18 cellular contexts compared by ENCODE assay signal in genomic region chr7:51029131-51029530, GRCh38.
DNase-seq lines count a peak whose midpoint lies in the region; ATAC-seq and TF ChIP-seq lines count a peak whose summit lies in the region.
"Had no signal": no experiment of that assay in that cellular context is flagged by ENCODE, and none has a peak within 500 bp of the region (broad histone marks: within the 10 kb centered on the region; RNA-seq: fewer than 3 reads in every experiment).

No MANE protein-coding gene starts in this region.

- peak overlapping the region; percentile 70 for H3K27ac ChIP-seq in ACC112 (ENCODE audit: low read depth, low read length)
- peak overlapping the region; percentile 75 for H3K27ac ChIP-seq in IMR-90 (ENCODE audit: insufficient read depth, low read length)
- H3K27ac ChIP-seq: A549; BLaER1 treated with 17β-estradiol and CSF1 and Interleukin-3, amounts not matched to agents 10 nM and 100 nM had no signal

- BruUV-seq in IMR-90 (replicated peaks; lab: Mats Ljungman, UMichigan) = no TSS peak

- peak overlapping the region; percentile 47; the same call in 2 of the 3 replicates for H2BK15ac ChIP-seq in IMR-90 (ENCODE audit: low read depth, low read length)

- H3K4ac ChIP-seq in IMR-90 (ENCODE audit: low read depth, low read length) = peak overlapping the region; percentile 81

- H3K9ac ChIP-seq in IMR-90 (ENCODE audit: low read depth, low read length) = no peak overlapping the region
- H3K9ac ChIP-seq: BLaER1 treated with 17β-estradiol and CSF1 and Interleukin-3, amounts not matched to agents 10 nM and 100 nM had no signal

- TF ChIP-seq POLR2A in IMR-90 (IDR thresholded peaks at IDR 0.05; ENCODE audit: low read depth, low read length) = no peak

- H3K36me3 ChIP-seq in ACC112 (ENCODE audit: insufficient read depth, low read length) (no peaks in the 10 kb centered on the region), IMR-90 (ENCODE audit: control insufficient read depth, insufficient read depth, low read length) (no peaks in the 10 kb centered on the region)

- peak overlapping the region; percentile 42; the same call in 1 of the 2 replicates for H3K18ac ChIP-seq in IMR-90 (ENCODE audit: low read depth, low read length)

- peak overlapping the region; percentile 64 for H2BK120ac ChIP-seq in IMR-90 (ENCODE audit: low read depth, low read length)

- peak overlapping the region in 1 of 2 experiments; percentile 1; a peak in 2 of 4 replicates for H4K8ac ChIP-seq in IMR-90 (ENCODE audit: low read depth in 2 of 2, low read length in 2 of 2)

- H3K4me1 ChIP-seq in ACC112 (ENCODE audit: control insufficient read depth, insufficient read depth, low read length, unreplicated experiment) (peaks cover 45% of the 10 kb centered on the region), IMR-90 (ENCODE audit: control insufficient read depth, insufficient read depth, low read length) (peaks cover 23% of the 10 kb centered on the region)

- in situ Hi-C loops in IMR-90 (cut with MboI; ENCODE audit: low sequenced_read_pairs) = no loop called here

- WGBS in IMR-90 (ENCODE audit: extremely low coverage in 2 of 2, insufficient read length in 1 of 2), 2 experiments = 76% methylated on average over 5 of the region's 13 CpGs; no CpG with 5 or more reads in 1 of the 2 experiments

- peaks cover 31% of the 10 kb centered on the region for H3K4me1 Mint-ChIP-seq in chondrocyte (ENCODE audit: low read depth)
- H3K4me1 Mint-ChIP-seq in osteocyte (ENCODE audit: unreplicated experiment) = peaks cover 64% of the 10 kb centered on the region

- peak overlapping the region; percentile 60 for H3K14ac ChIP-seq in IMR-90 (replicated peaks; ENCODE audit: low read depth, low read length)

- no peak for TF ChIP-seq RAD21 in IMR-90 (IDR thresholded peaks at IDR 0.05; ENCODE audit: low read length)

- H2AFZ ChIP-seq in ACC112 (ENCODE audit: low read length, unreplicated experiment) (no peak overlapping the region), IMR-90 (replicated peaks; ENCODE audit: low read length, poor library complexity) (peak overlapping the region; percentile 53)
- H2AFZ ChIP-seq: GM23338 had no signal

- H2BK20ac ChIP-seq in IMR-90 (ENCODE audit: low read depth, low read length) = peak overlapping the region; percentile 79

- no peaks in the 10 kb centered on the region for H3K79me1 ChIP-seq in IMR-90 (ENCODE audit: low read depth in 1 of 2, low read length in 2 of 2)

- no peaks in the 10 kb centered on the region for H3K79me2 ChIP-seq in ACC112 (ENCODE audit: control insufficient read depth, insufficient read depth, low read length, unreplicated experiment)

- H3K27ac Mint-ChIP-seq in chondrocyte (ENCODE audit: unreplicated experiment) (peak overlapping the region; percentile 42), osteocyte (ENCODE audit: unreplicated experiment) (peak overlapping the region; percentile 75)
- H3K27ac Mint-ChIP-seq: CD8-positive, alpha-beta T cell; GM23338 had no signal

- intact Hi-C loops in IMR-90 (cut with micrococcal nuclease) (no loop called here), posterior cingulate gyrus (cut with DNase I) (no loop called here)

- H3K4me3 ChIP-seq in ACC112 (ENCODE audit: low read depth, low read length) (no peak overlapping the region), IMR-90 (ENCODE audit: insufficient read depth, low read depth, low read length) (no peak overlapping the region)
- H3K4me3 ChIP-seq: A549; BLaER1 treated with 17β-estradiol and CSF1 and Interleukin-3, amounts not matched to agents 10 nM and 100 nM; GM23338; K562 had no signal

- CTCF ChIA-PET in IMR-90 (lab: Yijun Ruan, JAX) = interaction anchor here (1.1 kb wide), 1 partner anchor 9 kb away, joined by 3 read pairs; no protein-coding TSS in a partner anchor

- peak overlapping the region; percentile 5; the same call in 1 of the 2 replicates for H3K56ac ChIP-seq in IMR-90 (ENCODE audit: extremely low read depth, insufficient read depth, low read length)

- H3K27me3 Mint-ChIP-seq in chondrocyte (ENCODE audit: low read depth) = no peaks in the 10 kb centered on the region
- H3K27me3 Mint-ChIP-seq in osteocyte (ENCODE audit: unreplicated experiment) = no peaks in the 10 kb centered on the region

- peak overlapping the region; percentile 79 for H2AK5ac ChIP-seq in IMR-90 (ENCODE audit: low read depth, low read length)

- no peak for ATAC-seq in IMR-90 (ENCODE audit: low read depth)
- ATAC-seq: A549; CD8-positive, alpha-beta T cell; GM23338; K562 had no signal

- H3K4me2 ChIP-seq in IMR-90 (ENCODE audit: low read depth, low read length) = peak overlapping the region; percentile 37
- H3K4me2 ChIP-seq: A549, GM23338 had no signal

- H3K9me3 ChIP-seq in IMR-90 (ENCODE audit: control insufficient read depth, insufficient read depth, low read length) = no peaks in the 10 kb centered on the region
- H3K9me3 ChIP-seq: A549; BLaER1 treated with 17β-estradiol and CSF1 and Interleukin-3, amounts not matched to agents 10 nM and 100 nM had no signal

- H4K5ac ChIP-seq in IMR-90 (ENCODE audit: low read depth, low read length) = no peak overlapping the region; the same call in 1 of the 2 replicates

- no peak for DNase-seq in IMR-90
- no peak for DNase-seq in chondrocyte (ENCODE audit: low spot score)
- peak; percentile 40 for DNase-seq in osteocyte (ENCODE audit: extremely low spot score, unreplicated experiment)
- DNase-seq in T-helper 2 cell = no peak
- no peak for DNase-seq in posterior cingulate gyrus
- DNase-seq in NCI-H146 treated with DMSO at 0.1 percent for 48 hours (lab: John Stamatoyannopoulos, UW; ENCODE audit: unreplicated experiment) = no peak
- DNase-seq: Calu3; CD8-positive, alpha-beta T cell; GF-D8; NCI-H187 treated with DMSO at 0.1 percent for 48 hours; NCI-H2227 treated with DMSO at 0.1 percent for 48 hours; NCI-H510A treated with DMSO at 0.1 percent for 48 hours; NCI-H774 had no signal

- H3K9me1 ChIP-seq in IMR-90 (ENCODE audit: insufficient read depth, low read length) = peaks cover 23% of the 10 kb centered on the region

- POLR2A ChIA-PET in IMR-90 (lab: Charles Lee; ENCODE audit: unreplicated experiment) = interaction anchor here (0.8 kb wide), 1 partner anchor 9 kb away, joined by 3 read pairs; no protein-coding TSS in a partner anchor

- H2AK9ac ChIP-seq in IMR-90 (replicated peaks; ENCODE audit: low read depth, low read length, poor library complexity) = no peak overlapping the region

- H3K27me3 ChIP-seq in ACC112 (ENCODE audit: insufficient read depth, low read length) (no peaks in the 10 kb centered on the region), IMR-90 (ENCODE audit: control insufficient read depth, insufficient read depth, low read length) (no peaks in the 10 kb centered on the region; the same call in 1 of the 2 replicates)
- H3K27me3 ChIP-seq: BLaER1 treated with 17β-estradiol and CSF1 and Interleukin-3, amounts not matched to agents 10 nM and 100 nM had no signal

- H4K91ac ChIP-seq in IMR-90 (ENCODE audit: insufficient read depth, low read depth, low read length) = peak overlapping the region; percentile 16; the same call in 1 of the 2 replicates

- no peak for TF ChIP-seq CTCF in IMR-90 (conservative IDR thresholded peaks at IDR 0.05; ENCODE audit: low read depth, low read length)
- TF ChIP-seq CTCF in chondrocyte (IDR thresholded peaks at IDR 0.05) = no peak
- no peak for TF ChIP-seq CTCF in osteocyte (IDR thresholded peaks at IDR 0.05)

- peaks cover 7% of the 10 kb centered on the region; the same call in 1 of the 2 replicates for H4K20me1 ChIP-seq in IMR-90 (ENCODE audit: insufficient read depth, low read length)
- H4K20me1 ChIP-seq: BLaER1 treated with 17β-estradiol and CSF1 and Interleukin-3, amounts not matched to agents 10 nM and 100 nM had no signal

- no peaks in the 10 kb centered on the region for H3K9me3 Mint-ChIP-seq in chondrocyte (ENCODE audit: low read depth)
- no peaks in the 10 kb centered on the region for H3K9me3 Mint-ChIP-seq in osteocyte (ENCODE audit: unreplicated experiment)
- H3K9me3 Mint-ChIP-seq: CD8-positive, alpha-beta T cell; GM23338 had no signal

- peak overlapping the region; percentile 35 for H2BK5ac ChIP-seq in IMR-90 (ENCODE audit: low read depth, low read length, poor library complexity, severe bottlenecking)

- H3K36me3 Mint-ChIP-seq in chondrocyte (ENCODE audit: low read depth) (no peaks in the 10 kb centered on the region), osteocyte (ENCODE audit: unreplicated experiment) (no peaks in the 10 kb centered on the region)
- H3K36me3 Mint-ChIP-seq: CD8-positive, alpha-beta T cell had no signal

- dilution Hi-C loops in IMR-90 (cut with HindIII; ENCODE audit: low sequenced_read_pairs, unreplicated experiment) = no loop called here

- H3K23ac ChIP-seq in IMR-90 (ENCODE audit: low read depth, low read length) = no peak overlapping the region

- H3K4me3 Mint-ChIP-seq in chondrocyte (ENCODE audit: unreplicated experiment) = no peak overlapping the region
- no peak overlapping the region for H3K4me3 Mint-ChIP-seq in osteocyte (ENCODE audit: unreplicated experiment)
- H3K4me3 Mint-ChIP-seq: CD8-positive, alpha-beta T cell; GM23338 had no signal

TF ChIP-seq in IMR-90, 13 proteins besides CTCF, POLR2A, EP300 and RAD21:
- TF ChIP-seq NFE2L2 (IDR thresholded peaks at IDR 0.05; ENCODE audit: low read depth, low read length) = no peak
